Comparison of ENCODE assay signal across 8 cellular contexts in the genomic region with DNA sequence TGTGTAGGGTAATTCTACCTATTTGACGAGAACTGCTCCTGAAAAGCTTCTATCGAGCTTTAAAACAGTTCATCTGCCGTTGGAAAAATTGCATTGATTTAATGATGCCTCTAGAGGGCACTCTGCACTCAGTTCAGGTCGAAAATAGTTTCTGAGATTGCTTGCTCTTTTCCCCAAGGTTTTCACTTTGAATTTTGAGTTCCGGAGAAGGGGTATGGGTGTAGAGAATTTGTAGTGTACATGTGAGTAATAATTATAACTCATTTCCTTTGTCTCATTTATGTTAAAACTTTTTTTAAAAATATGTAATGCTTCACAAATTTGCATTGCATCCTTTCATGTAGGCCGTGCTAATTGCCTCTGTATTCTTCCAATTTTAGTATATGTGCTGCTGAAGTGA. TPM values are rescaled to one million over a fixed set of nuclear protein-coding genes. Genes with fewer than 3 reads are reported as not detected.
DNase-seq lines count a peak whose midpoint lies in the region; ATAC-seq and TF ChIP-seq lines count a peak whose summit lies in the region.

No MANE protein-coding gene starts in this region.

- H3K4me1 Mint-ChIP-seq in T-helper 2 cell treated with Interferon-gamma antibody and Interleukin-4, amounts not matched to agents 5 μg/mL and 100 μg/mL, for 36 hours (ENCODE audit: low read depth): peaks cover 44% of the 10 kb centered on the region
- no peaks in the 10 kb centered on the region for H3K4me1 Mint-ChIP-seq in progenitor cell of endocrine pancreas (ENCODE audit: low read depth)

- H3K27ac Mint-ChIP-seq in T-helper 2 cell treated with Interferon-gamma antibody and Interleukin-4, amounts not matched to agents 5 μg/mL and 100 μg/mL, for 36 hours: no peak overlapping the region
- no peak overlapping the region for H3K27ac Mint-ChIP-seq in progenitor cell of endocrine pancreas

- H3K9ac ChIP-seq in fibroblast of lung (ENCODE audit: insufficient read depth, low read length): no peak overlapping the region

- no peaks in the 10 kb centered on the region for H4K20me1 ChIP-seq in fibroblast of lung (ENCODE audit: control insufficient read depth, extremely low read depth, insufficient read depth, low read length)

- no peaks in the 10 kb centered on the region for H3K4me1 ChIP-seq in fibroblast of lung (ENCODE audit: control insufficient read depth, extremely low read depth, insufficient read depth, low read length)

- H3K27me3 Mint-ChIP-seq in T-helper 2 cell treated with Interferon-gamma antibody and Interleukin-4, amounts not matched to agents 5 μg/mL and 100 μg/mL, for 36 hours (ENCODE audit: low read depth): peaks cover 9% of the 10 kb centered on the region
- H3K27me3 Mint-ChIP-seq in progenitor cell of endocrine pancreas: no peaks in the 10 kb centered on the region

- peak overlapping the region; percentile 58 for H3K4me3 Mint-ChIP-seq in T-helper 2 cell treated with Interferon-gamma antibody and Interleukin-4, amounts not matched to agents 5 μg/mL and 100 μg/mL, for 36 hours
- H3K4me3 Mint-ChIP-seq in progenitor cell of endocrine pancreas (ENCODE audit: low read depth): no peak overlapping the region

- TF ChIP-seq CTCF in fibroblast of lung (conservative IDR thresholded peaks at IDR 0.05 in 1 of 2, IDR thresholded peaks at IDR 0.05 in 1 of 2; ENCODE audit: low read depth in 1 of 2, low read length in 2 of 2) (peak; percentile 75), progenitor cell of endocrine pancreas (IDR thresholded peaks at IDR 0.05; ENCODE audit: unreplicated experiment) (peak; percentile 80)

- H3K27me3 ChIP-seq in fibroblast of lung (ENCODE audit: control insufficient read depth, insufficient read depth, low read length): no peaks in the 10 kb centered on the region

- peak overlapping the region; percentile 85 for H2AFZ ChIP-seq in fibroblast of lung (ENCODE audit: low read length)

- H3K36me3 Mint-ChIP-seq in T-helper 2 cell treated with Interferon-gamma antibody and Interleukin-4, amounts not matched to agents 5 μg/mL and 100 μg/mL, for 36 hours (ENCODE audit: low read depth): no peaks in the 10 kb centered on the region
- no peaks in the 10 kb centered on the region for H3K36me3 Mint-ChIP-seq in progenitor cell of endocrine pancreas (ENCODE audit: insufficient read depth)

- H3K9me3 ChIP-seq in fibroblast of lung (ENCODE audit: control insufficient read depth, insufficient read depth, low read depth, low read length): no peaks in the 10 kb centered on the region

- H3K4me2 ChIP-seq in fibroblast of lung (ENCODE audit: extremely low read depth, insufficient read depth, low read length): peak overlapping the region; percentile 98

- no peaks in the 10 kb centered on the region for H3K36me3 ChIP-seq in fibroblast of lung (ENCODE audit: control insufficient read depth, insufficient read depth, low read length)

- H3K79me2 ChIP-seq in fibroblast of lung (ENCODE audit: control insufficient read depth, insufficient read depth, low read length): no peaks in the 10 kb centered on the region

- peak overlapping the region; percentile 46 to 83 (median 48) for H3K4me3 ChIP-seq in fibroblast of lung (replicated peaks in 1 of 4; ENCODE audit: control extremely low read depth in 1 of 4, insufficient read depth in 1 of 4, low read depth in 3 of 4, low read length in 4 of 4)

- DNase-seq in AG08396 (ENCODE audit: low spot score) (peak; percentile 31), GM03348 (ENCODE audit: low spot score) (peak; percentile 52), LoVo (ENCODE audit: low spot score) (peak; percentile 51), fibroblast of lung (ENCODE audit: low read depth in 2 of 2) (peak; percentile 42 to 71), progenitor cell of endocrine pancreas (ENCODE audit: low spot score, unreplicated experiment) (no peak)
- DNase-seq in T-helper 2 cell treated with Interferon-gamma antibody and Interleukin-4, amounts not matched to agents 5 μg/mL and 100 μg/mL, for 36 hours (ENCODE audit: low spot score): no peak

- H3K9me3 Mint-ChIP-seq in T-helper 2 cell treated with Interferon-gamma antibody and Interleukin-4, amounts not matched to agents 5 μg/mL and 100 μg/mL, for 36 hours: no peaks in the 10 kb centered on the region
- no peaks in the 10 kb centered on the region for H3K9me3 Mint-ChIP-seq in progenitor cell of endocrine pancreas (ENCODE audit: low read depth)

- H3K27ac ChIP-seq in fibroblast of lung (ENCODE audit: insufficient read depth, low read length): no peak overlapping the region

- ATAC-seq in HG02970 (IDR thresholded peaks at IDR 0.05; ENCODE audit: low FRiP score, unreplicated experiment) (no peak), HG02884 (IDR thresholded peaks at IDR 0.05; ENCODE audit: unreplicated experiment) (no peak)

RNA-seq across cellular contexts. Expression of a gene that starts 28.4 kb away (rescaled TPM):
- total RNA-seq in fibroblast of lung (0.26 and 0.50 TPM in 2 replicates), progenitor cell of endocrine pancreas (not detected in 2 replicates)
- polyA plus RNA-seq in fibroblast of lung: 0.42 and 0.51 TPM in 2 replicates
- polyA plus RNA-seq in fibroblast of lung (2012): 0.41 and 0.47 TPM in 2 replicates
- not detected in 2 replicates for polyA minus RNA-seq in fibroblast of lung (ENCODE audit: low replicate concordance)

Comparison
In these comparisons a context has a peak if more than half of its experiments do, and no peak if none do; other contexts are left out.
1. DNase-seq: peak in AG08396 (single experiment), GM03348 (single experiment), LoVo (single experiment) and fibroblast of lung (2 of 2); none in T-helper 2 cell treated with Interferon-gamma antibody and Interleukin-4, amounts not matched to agents 5 μg/mL and 100 μg/mL, for 36 hours (single experiment) and progenitor cell of endocrine pancreas (single experiment).